ENCODE assay signal across 13 cellular contexts in the genomic region with DNA sequence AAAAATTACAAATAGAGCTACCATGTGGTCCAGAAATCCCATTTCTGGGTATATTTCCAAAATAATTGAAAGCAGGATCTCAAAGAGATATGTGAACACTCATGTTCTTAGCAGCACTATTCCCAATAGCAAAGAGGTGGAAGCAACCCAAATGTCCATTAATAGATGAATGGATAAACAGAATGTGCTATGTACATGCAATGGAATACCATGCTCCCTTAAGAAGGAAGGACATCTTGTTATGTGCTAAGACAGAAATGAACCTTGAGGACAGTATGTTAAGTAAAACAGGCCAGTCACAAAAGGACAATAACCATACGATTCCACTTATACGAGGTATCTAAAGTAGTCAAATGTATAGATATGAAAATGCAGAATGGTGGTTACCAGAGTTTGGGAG.
"Had no signal": no experiment of that assay in that cellular context is flagged by ENCODE, and none has a peak within 500 bp of the region (broad histone marks: within the 10 kb centered on the region; RNA-seq: fewer than 3 reads in every experiment).

No MANE protein-coding gene starts in this region.

- H3K27ac Mint-ChIP-seq: activated CD8-positive, alpha-beta T cell treated with anti-CD3 and anti-CD28 coated beads for 36 hours; activated naive CD8-positive, alpha-beta T cell treated with anti-CD3 and anti-CD28 coated beads for 36 hours; endodermal cell; immature natural killer cell; stimulated activated naive CD8-positive, alpha-beta T cell treated with anti-CD3 and anti-CD28 coated beads, Interleukin-15, amount 100 ng/mL, for 72 hours; WTC11 had no signal

- FAIRE-seq: bronchial epithelial cell, TTC549 had no signal

- H3K4me3 Mint-ChIP-seq: activated CD8-positive, alpha-beta T cell treated with anti-CD3 and anti-CD28 coated beads for 36 hours; activated naive CD8-positive, alpha-beta T cell treated with anti-CD3 and anti-CD28 coated beads for 36 hours; activated T-cell treated with anti-CD3 and anti-CD28 coated beads, Interleukin-2, amount 50 U/mL, for 4 hours; endodermal cell; immature natural killer cell; naive B cell; stimulated activated naive CD8-positive, alpha-beta T cell treated with anti-CD3 and anti-CD28 coated beads, Interleukin-15, amount 100 ng/mL, for 72 hours; WTC11 had no signal

- H3K36me3 Mint-ChIP-seq: activated naive CD8-positive, alpha-beta T cell treated with anti-CD3 and anti-CD28 coated beads for 36 hours; immature natural killer cell; naive B cell had no signal

- DNase-seq: activated gamma-delta T cell treated with Interleukin-2 at 50 U/mL for 16 hours; activated naive CD8-positive, alpha-beta T cell treated with anti-CD3 and anti-CD28 coated beads for 36 hours; activated T-cell treated with anti-CD3 and anti-CD28 coated beads, Interleukin-2, amount 50 U/mL, for 4 hours; dorsolateral prefrontal cortex; endodermal cell; immature natural killer cell; naive B cell; stimulated activated naive CD8-positive, alpha-beta T cell treated with anti-CD3 and anti-CD28 coated beads, Interleukin-15, amount 100 ng/mL, for 72 hours had no signal

- H3K4me1 Mint-ChIP-seq: immature natural killer cell, naive B cell had no signal

- H3K9me3 Mint-ChIP-seq: activated CD8-positive, alpha-beta T cell treated with anti-CD3 and anti-CD28 coated beads for 36 hours; activated naive CD8-positive, alpha-beta T cell treated with anti-CD3 and anti-CD28 coated beads for 36 hours; activated T-cell treated with anti-CD3 and anti-CD28 coated beads, Interleukin-2, amount 50 U/mL, for 4 hours; immature natural killer cell; stimulated activated naive CD8-positive, alpha-beta T cell treated with anti-CD3 and anti-CD28 coated beads, Interleukin-15, amount 100 ng/mL, for 72 hours had no signal

- H3K4me3 ChIP-seq: dorsolateral prefrontal cortex, lung had no signal
